ENCODE assay signal across 1 cellular context in the genomic region with DNA sequence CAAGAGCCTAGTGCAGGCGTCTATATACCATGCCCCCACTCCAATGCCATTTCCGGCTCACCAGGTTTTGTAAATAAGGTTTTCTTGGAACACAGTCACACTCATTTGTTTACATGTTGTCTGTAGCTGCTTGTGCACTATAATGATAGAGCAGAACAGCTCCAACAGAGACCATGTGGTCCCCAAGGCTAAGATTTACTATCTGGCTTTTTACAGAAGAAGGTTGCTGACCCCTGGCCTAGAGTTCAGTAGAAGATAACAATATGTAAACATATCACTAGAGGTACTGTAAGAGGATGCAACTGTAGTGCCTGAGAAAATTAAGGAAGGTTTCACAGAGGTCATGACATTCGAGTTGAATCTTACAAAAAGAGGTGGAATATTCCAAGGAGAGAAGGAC.
TF ChIP-seq lines count a peak whose summit lies in the region.

No MANE protein-coding gene starts in this region.

TF ChIP-seq in K562, 482 proteins besides CTCF, POLR2A, EP300 and RAD21 (continued from another document and continues in another):
- TF ChIP-seq, protein P1, sequence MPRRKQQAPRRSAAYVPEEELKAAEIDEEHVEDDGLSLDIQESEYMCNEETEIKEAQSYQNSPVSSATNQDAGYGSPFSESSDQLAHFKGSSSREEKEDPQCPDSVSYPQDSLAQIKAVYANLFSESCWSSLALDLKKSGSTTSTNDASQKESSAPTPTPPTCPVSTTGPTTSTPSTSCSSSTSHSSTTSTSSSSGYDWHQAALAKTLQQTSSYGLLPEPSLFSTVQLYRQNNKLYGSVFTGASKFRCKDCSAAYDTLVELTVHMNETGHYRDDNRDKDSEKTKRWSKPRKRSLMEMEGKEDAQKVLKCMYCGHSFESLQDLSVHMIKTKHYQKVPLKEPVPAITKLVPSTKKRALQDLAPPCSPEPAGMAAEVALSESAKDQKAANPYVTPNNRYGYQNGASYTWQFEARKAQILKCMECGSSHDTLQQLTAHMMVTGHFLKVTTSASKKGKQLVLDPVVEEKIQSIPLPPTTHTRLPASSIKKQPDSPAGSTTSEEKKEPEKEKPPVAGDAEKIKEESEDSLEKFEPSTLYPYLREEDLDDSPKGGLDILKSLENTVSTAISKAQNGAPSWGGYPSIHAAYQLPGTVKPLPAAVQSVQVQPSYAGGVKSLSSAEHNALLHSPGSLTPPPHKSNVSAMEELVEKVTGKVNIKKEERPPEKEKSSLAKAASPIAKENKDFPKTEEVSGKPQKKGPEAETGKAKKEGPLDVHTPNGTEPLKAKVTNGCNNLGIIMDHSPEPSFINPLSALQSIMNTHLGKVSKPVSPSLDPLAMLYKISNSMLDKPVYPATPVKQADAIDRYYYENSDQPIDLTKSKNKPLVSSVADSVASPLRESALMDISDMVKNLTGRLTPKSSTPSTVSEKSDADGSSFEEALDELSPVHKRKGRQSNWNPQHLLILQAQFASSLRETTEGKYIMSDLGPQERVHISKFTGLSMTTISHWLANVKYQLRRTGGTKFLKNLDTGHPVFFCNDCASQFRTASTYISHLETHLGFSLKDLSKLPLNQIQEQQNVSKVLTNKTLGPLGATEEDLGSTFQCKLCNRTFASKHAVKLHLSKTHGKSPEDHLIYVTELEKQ (CRISPR knock-in tag; IDR thresholded peaks at IDR 0.05), result no peak
- no peak for TF ChIP-seq ZNF239 (CRISPR knock-in tag; IDR thresholded peaks at IDR 0.05)
- TF ChIP-seq NFIC (IDR thresholded peaks at IDR 0.05), result no peak
- TF ChIP-seq, protein P2, sequence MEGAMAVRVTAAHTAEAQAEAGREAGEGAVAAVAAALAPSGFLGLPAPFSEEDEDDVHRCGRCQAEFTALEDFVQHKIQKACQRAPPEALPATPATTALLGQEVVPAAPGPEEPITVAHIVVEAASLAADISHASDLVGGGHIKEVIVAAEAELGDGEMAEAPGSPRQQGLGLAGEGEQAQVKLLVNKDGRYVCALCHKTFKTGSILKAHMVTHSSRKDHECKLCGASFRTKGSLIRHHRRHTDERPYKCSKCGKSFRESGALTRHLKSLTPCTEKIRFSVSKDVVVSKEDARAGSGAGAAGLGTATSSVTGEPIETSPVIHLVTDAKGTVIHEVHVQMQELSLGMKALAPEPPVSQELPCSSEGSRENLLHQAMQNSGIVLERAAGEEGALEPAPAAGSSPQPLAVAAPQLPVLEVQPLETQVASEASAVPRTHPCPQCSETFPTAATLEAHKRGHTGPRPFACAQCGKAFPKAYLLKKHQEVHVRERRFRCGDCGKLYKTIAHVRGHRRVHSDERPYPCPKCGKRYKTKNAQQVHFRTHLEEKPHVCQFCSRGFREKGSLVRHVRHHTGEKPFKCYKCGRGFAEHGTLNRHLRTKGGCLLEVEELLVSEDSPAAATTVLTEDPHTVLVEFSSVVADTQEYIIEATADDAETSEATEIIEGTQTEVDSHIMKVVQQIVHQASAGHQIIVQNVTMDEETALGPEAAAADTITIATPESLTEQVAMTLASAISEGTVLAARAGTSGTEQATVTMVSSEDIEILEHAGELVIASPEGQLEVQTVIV (CRISPR knock-in tag; IDR thresholded peaks at IDR 0.05; ENCODE audit: borderline replicate concordance), result no peak
- TF ChIP-seq, protein P3, sequence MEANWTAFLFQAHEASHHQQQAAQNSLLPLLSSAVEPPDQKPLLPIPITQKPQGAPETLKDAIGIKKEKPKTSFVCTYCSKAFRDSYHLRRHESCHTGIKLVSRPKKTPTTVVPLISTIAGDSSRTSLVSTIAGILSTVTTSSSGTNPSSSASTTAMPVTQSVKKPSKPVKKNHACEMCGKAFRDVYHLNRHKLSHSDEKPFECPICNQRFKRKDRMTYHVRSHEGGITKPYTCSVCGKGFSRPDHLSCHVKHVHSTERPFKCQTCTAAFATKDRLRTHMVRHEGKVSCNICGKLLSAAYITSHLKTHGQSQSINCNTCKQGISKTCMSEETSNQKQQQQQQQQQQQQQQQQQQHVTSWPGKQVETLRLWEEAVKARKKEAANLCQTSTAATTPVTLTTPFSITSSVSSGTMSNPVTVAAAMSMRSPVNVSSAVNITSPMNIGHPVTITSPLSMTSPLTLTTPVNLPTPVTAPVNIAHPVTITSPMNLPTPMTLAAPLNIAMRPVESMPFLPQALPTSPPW (CRISPR knock-in tag; IDR thresholded peaks at IDR 0.05), result no peak
- no peak for TF ChIP-seq MED1 (CRISPR knock-in tag; IDR thresholded peaks at IDR 0.05; ENCODE audit: borderline replicate concordance)
- no peak for TF ChIP-seq ZNF75A (CRISPR knock-in tag; IDR thresholded peaks at IDR 0.05)
- no peak; the same call in 1 of the 2 replicates for TF ChIP-seq NBN (IDR thresholded peaks at IDR 0.05; ENCODE audit: low read depth)
- no peak for TF ChIP-seq JUN (IDR thresholded peaks at IDR 0.05; ENCODE audit: borderline replicate concordance, low read depth, low read length)
- no peak for TF ChIP-seq JUN (CRISPR knock-in tag; IDR thresholded peaks at IDR 0.05; ENCODE audit: borderline replicate concordance)
- TF ChIP-seq DNMT1 (IDR thresholded peaks at IDR 0.05), result no peak
- no peak for TF ChIP-seq TAF1 (IDR thresholded peaks at IDR 0.05; ENCODE audit: control insufficient read depth, extremely low read depth, insufficient read depth, low read length, severe bottlenecking)
- no peak for TF ChIP-seq ZNF197 (CRISPR knock-in tag; IDR thresholded peaks at IDR 0.05; ENCODE audit: low read depth)
- TF ChIP-seq ZNF133 (CRISPR knock-in tag; IDR thresholded peaks at IDR 0.05), result no peak
- TF ChIP-seq, protein P4, sequence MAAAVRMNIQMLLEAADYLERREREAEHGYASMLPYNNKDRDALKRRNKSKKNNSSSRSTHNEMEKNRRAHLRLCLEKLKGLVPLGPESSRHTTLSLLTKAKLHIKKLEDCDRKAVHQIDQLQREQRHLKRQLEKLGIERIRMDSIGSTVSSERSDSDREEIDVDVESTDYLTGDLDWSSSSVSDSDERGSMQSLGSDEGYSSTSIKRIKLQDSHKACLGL (CRISPR knock-in tag; IDR thresholded peaks at IDR 0.05; ENCODE audit: borderline replicate concordance, poor library complexity, severe bottlenecking), result no peak
- TF ChIP-seq HDAC1 (IDR thresholded peaks at IDR 0.05), result 0 out of 4 replicates have a peak, but pooled peaks of 1 of the 2 experiments have one; percentile 23
- no peak for TF ChIP-seq FIP1L1 (IDR thresholded peaks at IDR 0.05; ENCODE audit: low read depth, low read length, poor library complexity, severe bottlenecking)
- no peak for TF ChIP-seq ZNF175 (CRISPR knock-in tag; IDR thresholded peaks at IDR 0.05; ENCODE audit: low read depth)
- TF ChIP-seq PTRF (tag; IDR thresholded peaks at IDR 0.05), result no peak
- no peak for TF ChIP-seq TOE1 (IDR thresholded peaks at IDR 0.05; ENCODE audit: borderline replicate concordance)
- TF ChIP-seq TOE1 (CRISPR knock-in tag; IDR thresholded peaks at IDR 0.05; ENCODE audit: borderline replicate concordance, low read depth), result no peak
- TF ChIP-seq L3MBTL2 (IDR thresholded peaks at IDR 0.05), result no peak
- TF ChIP-seq YBX1 (IDR thresholded peaks at IDR 0.05), result no peak
- no peak for TF ChIP-seq ZBTB8A (IDR thresholded peaks at IDR 0.05; ENCODE audit: partially characterized antibody)
- TF ChIP-seq HDAC2 (IDR thresholded peaks at IDR 0.05), result 0 out of 2 replicates have a peak, but pooled peaks have one; percentile 34
- TF ChIP-seq DMBX1 (CRISPR knock-in tag; IDR thresholded peaks at IDR 0.05; ENCODE audit: borderline replicate concordance), result peak; percentile 33; the same call in 1 of the 2 replicates
- no peak for TF ChIP-seq POLR2H (tag; IDR thresholded peaks at IDR 0.05; ENCODE audit: low read depth)
- no peak for TF ChIP-seq PRPF4 (IDR thresholded peaks at IDR 0.05; ENCODE audit: insufficient read depth, low read depth, low read length, poor library complexity, severe bottlenecking)
- no peak for TF ChIP-seq CC2D1A (IDR thresholded peaks at IDR 0.05)
- TF ChIP-seq ZNF589 (CRISPR knock-in tag; IDR thresholded peaks at IDR 0.05; ENCODE audit: low read depth), result no peak
- peak; percentile 62 for TF ChIP-seq FOSL1 (tag; conservative IDR thresholded peaks at IDR 0.05)
- TF ChIP-seq, protein P5, sequence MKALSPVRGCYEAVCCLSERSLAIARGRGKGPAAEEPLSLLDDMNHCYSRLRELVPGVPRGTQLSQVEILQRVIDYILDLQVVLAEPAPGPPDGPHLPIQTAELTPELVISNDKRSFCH (CRISPR knock-in tag; IDR thresholded peaks at IDR 0.05), result no peak
- TF ChIP-seq, protein P5 (tag; IDR thresholded peaks at IDR 0.05), result no peak
- TF ChIP-seq, protein P6, sequence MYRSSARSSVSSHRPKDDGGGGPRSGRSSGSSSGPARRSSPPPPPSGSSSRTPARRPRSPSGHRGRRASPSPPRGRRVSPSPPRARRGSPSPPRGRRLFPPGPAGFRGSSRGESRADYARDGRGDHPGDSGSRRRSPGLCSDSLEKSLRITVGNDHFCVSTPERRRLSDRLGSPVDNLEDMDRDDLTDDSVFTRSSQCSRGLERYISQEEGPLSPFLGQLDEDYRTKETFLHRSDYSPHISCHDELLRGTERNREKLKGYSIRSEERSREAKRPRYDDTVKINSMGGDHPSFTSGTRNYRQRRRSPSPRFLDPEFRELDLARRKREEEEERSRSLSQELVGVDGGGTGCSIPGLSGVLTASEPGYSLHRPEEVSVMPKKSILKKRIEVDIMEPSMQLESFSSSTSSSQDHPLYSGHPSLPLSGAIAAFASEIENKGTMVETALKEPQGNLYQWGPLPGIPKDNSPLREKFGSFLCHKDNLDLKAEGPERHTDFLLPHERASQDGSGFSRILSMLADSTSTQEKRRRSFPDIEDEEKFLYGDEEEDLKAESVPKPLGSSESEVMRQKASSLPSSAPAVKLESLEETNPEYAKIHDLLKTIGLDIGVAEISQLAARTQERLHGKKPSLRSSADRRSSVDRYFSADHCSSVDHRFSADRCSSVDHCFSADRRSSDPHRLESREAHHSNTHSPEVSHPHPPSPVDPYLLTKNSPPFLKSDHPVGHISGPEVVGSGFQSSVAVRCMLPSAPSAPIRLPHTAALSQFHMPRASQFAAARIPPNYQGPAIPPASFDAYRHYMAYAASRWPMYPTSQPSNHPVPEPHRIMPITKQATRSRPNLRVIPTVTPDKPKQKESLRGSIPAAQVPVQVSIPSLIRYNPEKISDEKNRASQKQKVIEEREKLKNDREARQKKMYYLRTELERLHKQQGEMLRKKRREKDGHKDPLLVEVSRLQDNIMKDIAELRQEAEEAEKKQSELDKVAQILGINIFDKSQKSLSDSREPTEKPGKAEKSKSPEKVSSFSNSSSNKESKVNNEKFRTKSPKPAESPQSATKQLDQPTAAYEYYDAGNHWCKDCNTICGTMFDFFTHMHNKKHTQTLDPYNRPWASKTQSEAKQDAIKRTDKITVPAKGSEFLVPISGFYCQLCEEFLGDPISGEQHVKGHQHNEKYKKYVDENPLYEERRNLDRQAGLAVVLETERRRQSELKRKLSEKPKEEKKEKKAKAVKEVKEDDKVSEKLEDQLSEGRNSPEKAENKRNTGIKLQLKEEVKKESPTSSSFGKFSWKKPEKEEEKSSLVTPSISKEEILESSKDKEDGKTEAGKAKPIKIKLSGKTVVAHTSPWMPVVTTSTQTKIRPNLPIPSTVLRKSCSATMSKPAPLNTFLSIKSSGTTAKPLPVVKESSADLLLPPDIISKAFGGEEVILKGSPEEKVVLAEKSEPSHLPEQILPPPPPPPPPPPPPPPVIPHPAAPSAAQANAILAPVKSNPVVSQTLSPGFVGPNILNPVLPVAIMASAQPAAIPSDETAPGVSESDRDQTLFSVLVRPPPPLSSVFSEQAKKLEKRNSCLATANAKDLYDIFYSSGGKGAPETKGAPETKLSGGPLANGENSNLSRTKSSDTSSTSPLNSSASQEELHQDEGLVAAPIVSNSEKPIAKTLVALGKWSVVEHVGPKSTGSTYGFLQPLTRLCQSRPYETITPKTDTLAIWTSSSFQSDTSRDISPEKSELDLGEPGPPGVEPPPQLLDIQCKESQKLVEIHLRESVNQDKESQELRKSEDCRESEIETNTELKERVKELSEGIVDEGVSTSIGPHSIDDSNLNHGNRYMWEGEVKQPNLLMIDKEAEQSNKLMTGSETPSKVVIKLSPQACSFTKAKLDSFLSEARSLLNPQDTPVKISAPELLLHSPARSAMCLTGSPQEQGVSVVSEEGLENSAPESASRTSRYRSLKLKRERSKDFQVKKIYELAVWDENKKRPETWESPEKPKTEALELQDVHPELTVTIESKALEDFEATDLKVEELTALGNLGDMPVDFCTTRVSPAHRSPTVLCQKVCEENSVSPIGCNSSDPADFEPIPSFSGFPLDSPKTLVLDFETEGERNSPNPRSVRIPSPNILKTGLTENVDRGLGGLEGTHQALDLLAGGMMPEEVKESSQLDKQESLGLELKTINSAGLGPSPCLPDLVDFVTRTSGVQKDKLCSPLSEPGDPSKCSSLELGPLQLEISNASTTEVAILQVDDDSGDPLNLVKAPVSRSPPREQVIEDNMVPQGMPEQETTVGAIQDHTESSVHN (IDR thresholded peaks at IDR 0.05; ENCODE audit: borderline replicate concordance in 1 of 2, low read depth in 1 of 2), result no peak
- TF ChIP-seq, protein P7, sequence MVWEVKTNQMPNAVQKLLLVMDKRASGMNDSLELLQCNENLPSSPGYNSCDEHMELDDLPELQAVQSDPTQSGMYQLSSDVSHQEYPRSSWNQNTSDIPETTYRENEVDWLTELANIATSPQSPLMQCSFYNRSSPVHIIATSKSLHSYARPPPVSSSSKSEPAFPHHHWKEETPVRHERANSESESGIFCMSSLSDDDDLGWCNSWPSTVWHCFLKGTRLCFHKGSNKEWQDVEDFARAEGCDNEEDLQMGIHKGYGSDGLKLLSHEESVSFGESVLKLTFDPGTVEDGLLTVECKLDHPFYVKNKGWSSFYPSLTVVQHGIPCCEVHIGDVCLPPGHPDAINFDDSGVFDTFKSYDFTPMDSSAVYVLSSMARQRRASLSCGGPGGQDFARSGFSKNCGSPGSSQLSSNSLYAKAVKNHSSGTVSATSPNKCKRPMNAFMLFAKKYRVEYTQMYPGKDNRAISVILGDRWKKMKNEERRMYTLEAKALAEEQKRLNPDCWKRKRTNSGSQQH (CRISPR knock-in tag; IDR thresholded peaks at IDR 0.05), result no peak
- no peak for TF ChIP-seq ZNF699 (CRISPR knock-in tag; IDR thresholded peaks at IDR 0.05; ENCODE audit: insufficient replicate concordance)
- no peak for TF ChIP-seq PHF8 (IDR thresholded peaks at IDR 0.05; ENCODE audit: borderline replicate concordance, low read length)
- TF ChIP-seq FOXM1 (IDR thresholded peaks at IDR 0.05; ENCODE audit: low read depth), result peak; percentile 19; the same call in 1 of the 2 replicates
- no peak for TF ChIP-seq FOXM1 (CRISPR knock-in tag; IDR thresholded peaks at IDR 0.05; ENCODE audit: low read depth)
- TF ChIP-seq, protein P8, sequence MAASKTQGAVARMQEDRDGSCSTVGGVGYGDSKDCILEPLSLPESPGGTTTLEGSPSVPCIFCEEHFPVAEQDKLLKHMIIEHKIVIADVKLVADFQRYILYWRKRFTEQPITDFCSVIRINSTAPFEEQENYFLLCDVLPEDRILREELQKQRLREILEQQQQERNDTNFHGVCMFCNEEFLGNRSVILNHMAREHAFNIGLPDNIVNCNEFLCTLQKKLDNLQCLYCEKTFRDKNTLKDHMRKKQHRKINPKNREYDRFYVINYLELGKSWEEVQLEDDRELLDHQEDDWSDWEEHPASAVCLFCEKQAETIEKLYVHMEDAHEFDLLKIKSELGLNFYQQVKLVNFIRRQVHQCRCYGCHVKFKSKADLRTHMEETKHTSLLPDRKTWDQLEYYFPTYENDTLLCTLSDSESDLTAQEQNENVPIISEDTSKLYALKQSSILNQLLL (CRISPR knock-in tag; IDR thresholded peaks at IDR 0.05; ENCODE audit: borderline replicate concordance), result no peak
- no peak for TF ChIP-seq TAF9B (IDR thresholded peaks at IDR 0.05; ENCODE audit: partially characterized antibody)
- TF ChIP-seq ATF7 (IDR thresholded peaks at IDR 0.05), result 0 out of 2 replicates have a peak, but pooled peaks have one; percentile 31
- no peak for TF ChIP-seq ASH1L (IDR thresholded peaks at IDR 0.05; ENCODE audit: borderline replicate concordance, low read depth, partially characterized antibody)
- TF ChIP-seq FOXK2 (conservative IDR thresholded peaks at IDR 0.05 in 1 of 2, IDR thresholded peaks at IDR 0.05 in 1 of 2; ENCODE audit: low read depth in 2 of 2), result peak; percentile 50 to 81; a peak in 3 of 4 replicates
- no peak for TF ChIP-seq TCF7L2 (IDR thresholded peaks at IDR 0.05; ENCODE audit: low read depth, low read length)
